Comparison of ENCODE assay signal across 28 cellular contexts in the genomic region with DNA sequence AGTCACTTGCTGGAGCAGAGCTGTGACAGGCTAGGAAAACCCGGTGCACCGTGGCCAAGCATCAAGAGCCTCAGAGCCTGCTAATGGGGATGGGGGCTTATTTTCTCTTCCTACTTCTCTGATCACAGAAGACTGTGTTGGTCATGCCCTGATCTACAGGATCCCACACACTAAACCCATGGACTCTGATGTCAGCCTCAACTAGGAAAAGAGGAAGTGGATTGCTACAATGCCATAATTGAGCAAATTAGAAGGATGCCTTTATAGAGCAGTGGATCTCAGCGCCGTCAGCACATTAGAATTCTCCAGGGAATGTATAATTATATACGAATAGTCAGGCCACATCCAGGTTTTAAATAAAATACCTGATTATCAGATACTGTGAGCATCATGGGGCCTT.
"Had no signal": no experiment of that assay in that cellular context is flagged by ENCODE, and none has a peak within 500 bp of the region (broad histone marks: within the 10 kb centered on the region; RNA-seq: fewer than 3 reads in every experiment).

No MANE protein-coding gene starts in this region.

- FAIRE-seq: colon, endothelial cell of umbilical vein had no signal

- H3K4me3 Mint-ChIP-seq: activated B cell treated with CpG ODN at 0.5 μM for 24 hours; activated CD4-positive, alpha-beta T cell treated with anti-CD3 and anti-CD28 coated beads for 36 hours; activated naive CD8-positive, alpha-beta T cell; activated T-cell treated with anti-CD3 and anti-CD28 coated beads, Interleukin-2, amount 50 U/mL, for 4 hours; effector memory CD8-positive, alpha-beta T cell; mesothelial cell of epicardium; natural killer cell treated with Interleukin-12 subunit alpha and Interleukin-12 subunit beta and Interleukin-15 and Interleukin-18, amount 100 ng/mL, for 72 hours; stimulated activated naive CD8-positive, alpha-beta T cell treated with anti-CD3 and anti-CD28 coated beads, Interleukin-15, amount 100 ng/mL, for 72 hours had no signal

- H3K27me3 ChIP-seq: adrenal gland, ascending aorta, brain microvascular endothelial cell, hepatocyte, tibial artery had no signal

- H3K9ac ChIP-seq: parathyroid adenoma had no signal

- H3K36me3 Mint-ChIP-seq: activated naive CD8-positive, alpha-beta T cell; mesothelial cell of epicardium; natural killer cell treated with Interleukin-12 subunit alpha and Interleukin-12 subunit beta and Interleukin-15 and Interleukin-18, amount 100 ng/mL, for 72 hours had no signal

- H3K27ac ChIP-seq: adrenal gland, ascending aorta, brain microvascular endothelial cell, dorsolateral prefrontal cortex, hepatocyte, left ventricle myocardium inferior, parathyroid adenoma, tibial artery had no signal

- H3K4me1 Mint-ChIP-seq: activated B cell treated with CpG ODN at 0.5 μM for 24 hours; activated CD4-positive, alpha-beta T cell treated with anti-CD3 and anti-CD28 coated beads for 36 hours; stimulated activated naive CD8-positive, alpha-beta T cell treated with anti-CD3 and anti-CD28 coated beads, Interleukin-15, amount 100 ng/mL, for 72 hours had no signal

- H3K36me3 ChIP-seq: adrenal gland, brain microvascular endothelial cell, left ventricle myocardium inferior, tibial artery had no signal

- H3K9me3 ChIP-seq: adrenal gland, ascending aorta, left ventricle myocardium inferior, tibial artery had no signal

- H3K4me3 ChIP-seq: adrenal gland, ascending aorta, dorsolateral prefrontal cortex, hepatocyte, left ventricle myocardium inferior, tibial artery had no signal

- H2AFZ ChIP-seq: hepatocyte, parathyroid adenoma had no signal

- H3K79me2 ChIP-seq: hepatocyte, parathyroid adenoma had no signal

- H3K27ac Mint-ChIP-seq: activated B cell treated with CpG ODN at 0.5 μM for 24 hours; activated CD4-positive, alpha-beta T cell treated with anti-CD3 and anti-CD28 coated beads for 36 hours; activated naive CD8-positive, alpha-beta T cell; activated T-helper 2 cell treated with anti-CD3 and anti-CD28 coated beads, Interferon-gamma antibody, Interleukin-2, Interleukin-4, amounts not matched to agents 10 μg/mL and 5 μg/mL and 100 μg/mL, durations not matched to agents 14 hours and 24 hours and 36 hours; effector memory CD8-positive, alpha-beta T cell; mesothelial cell of epicardium; natural killer cell treated with Interleukin-12 subunit alpha and Interleukin-12 subunit beta and Interleukin-15 and Interleukin-18, amount 100 ng/mL, for 72 hours had no signal

- H3K9me3 Mint-ChIP-seq: activated B cell treated with CpG ODN at 0.5 μM for 24 hours; activated T-cell treated with anti-CD3 and anti-CD28 coated beads, Interleukin-2, amount 50 U/mL, for 4 hours; activated T-helper 2 cell treated with anti-CD3 and anti-CD28 coated beads, Interferon-gamma antibody, Interleukin-2, Interleukin-4, amounts not matched to agents 10 μg/mL and 5 μg/mL and 100 μg/mL, durations not matched to agents 14 hours and 24 hours and 36 hours; effector memory CD8-positive, alpha-beta T cell; mesothelial cell of epicardium; natural killer cell treated with Interleukin-12 subunit alpha and Interleukin-12 subunit beta and Interleukin-15 and Interleukin-18, amount 100 ng/mL, for 72 hours; stimulated activated naive CD8-positive, alpha-beta T cell treated with anti-CD3 and anti-CD28 coated beads, Interleukin-15, amount 100 ng/mL, for 72 hours had no signal

- H3K4me1 ChIP-seq: adrenal gland, ascending aorta, parathyroid adenoma, tibial artery had no signal

- H3K4me2 ChIP-seq: hepatocyte had no signal

- DNase-seq: activated B cell treated with CpG ODN at 0.5 μM for 24 hours; activated CD4-positive, alpha-beta T cell treated with anti-CD3 and anti-CD28 coated beads for 36 hours; activated CD4-positive, alpha-beta T cell treated with anti-CD3 and anti-CD28 coated beads, Interleukin-2, amount 50 U/mL, for 4 hours; activated CD8-positive, alpha-beta memory T cell treated with anti-CD3 and anti-CD28 coated beads, Interleukin-2, amount 50 U/mL, for 48 hours; activated naive CD4-positive, alpha-beta T cell; activated T-cell treated with anti-CD3 and anti-CD28 coated beads, Interleukin-2, amount 50 U/mL, for 4 hours; adrenal gland; brain microvascular endothelial cell; central memory CD4-positive, alpha-beta T cell; dorsolateral prefrontal cortex; effector memory CD8-positive, alpha-beta T cell; foreskin melanocyte; kidney glomerular epithelial cell; left ventricle myocardium inferior; mammary epithelial cell; right cardiac atrium; stimulated activated naive CD8-positive, alpha-beta T cell treated with anti-CD3 and anti-CD28 coated beads, Interleukin-15, amount 100 ng/mL, for 72 hours; tibial artery had no signal

- ATAC-seq: activated CD4-positive, alpha-beta T cell treated with anti-CD3 and anti-CD28 coated beads for 36 hours; activated T-cell treated with anti-CD3 and anti-CD28 coated beads, Interleukin-2, amount 50 U/mL, for 4 hours; effector memory CD8-positive, alpha-beta T cell; esophagus mucosa; natural killer cell treated with Interleukin-12 subunit alpha and Interleukin-12 subunit beta and Interleukin-15 and Interleukin-18, amount 100 ng/mL, for 72 hours; right cardiac atrium; stimulated activated naive CD8-positive, alpha-beta T cell treated with anti-CD3 and anti-CD28 coated beads, Interleukin-15, amount 100 ng/mL, for 72 hours had no signal
